Comparison of ENCODE assay signal across 8 cellular contexts in the genomic region with DNA sequence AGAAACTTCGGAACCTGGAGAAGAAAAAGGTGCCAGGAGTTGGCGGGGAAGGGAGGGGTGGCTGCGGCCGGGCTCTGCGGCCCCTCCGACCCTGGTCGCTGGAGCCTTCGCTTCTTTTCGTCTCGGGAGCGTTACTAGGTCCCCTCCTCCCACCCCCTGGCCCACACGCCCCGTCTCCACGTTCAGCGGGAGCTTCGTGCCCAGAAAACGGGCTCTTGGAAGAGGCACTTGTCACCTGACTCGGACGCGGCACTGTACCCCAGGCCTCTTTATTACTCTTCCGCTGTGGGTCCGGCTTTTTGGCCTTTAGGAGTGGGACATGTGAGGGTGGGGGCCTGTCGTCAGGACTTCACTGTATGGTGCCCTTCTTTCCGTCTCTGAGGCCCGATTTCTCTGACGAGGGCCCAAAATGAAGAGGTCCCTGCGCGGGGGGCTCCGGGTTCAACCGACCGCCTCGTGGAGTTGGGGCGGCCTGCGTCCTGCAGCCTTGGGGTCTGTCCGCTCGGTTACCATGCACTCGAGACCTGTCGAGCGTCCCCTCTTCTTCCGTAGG. TPM values are rescaled to one million over a fixed set of nuclear protein-coding genes. Genes with fewer than 3 reads are reported as not detected.
DNase-seq lines count a peak whose midpoint lies in the region; ATAC-seq and TF ChIP-seq lines count a peak whose summit lies in the region.

No MANE protein-coding gene starts in this region.

- peaks cover 45% of the 10 kb centered on the region for H4K20me1 ChIP-seq in osteoblast (ENCODE audit: insufficient read depth, low read length)

- H2AFZ ChIP-seq in osteoblast (ENCODE audit: low read length) = peak overlapping the region; percentile 51

- peaks cover 55% of the 10 kb centered on the region for H3K79me2 ChIP-seq in osteoblast (ENCODE audit: insufficient read depth, low read length)

- DNase-seq in ELR (ENCODE audit: low read depth) (peak; percentile 37), HK-2 (ENCODE audit: unreplicated experiment) (peak; percentile 18), fibroblast of pulmonary artery (ENCODE audit: low read depth) (no peak), osteoblast (ENCODE audit: insufficient read length, low spot score, missing footprints) (peak; percentile 77), aorta (peak; percentile 54 to 79), SHP77 treated with DMSO at 0.1 percent for 48 hours (lab: John Stamatoyannopoulos, UW) (no peak), NCI-H2107 treated with DMSO at 0.1 percent for 48 hours (lab: John Stamatoyannopoulos, UW; ENCODE audit: unreplicated experiment) (no peak)
- DNase-seq in activated CD8-positive, alpha-beta memory T cell treated with anti-CD3 and anti-CD28 coated beads, Interleukin-2, amount 50 U/mL, for 4 hours = peak; percentile 41

- intact Hi-C loops in aorta (cut with DNase I) = loop anchor here in 1 of 2 donors (5.0 kb wide), 1 partner anchor 55 kb away; no protein-coding TSS in a partner anchor

- TF ChIP-seq CTCF in fibroblast of pulmonary artery (IDR thresholded peaks at IDR 0.05; ENCODE audit: low read length, missing control alignments) (no peak), osteoblast (IDR thresholded peaks at IDR 0.05; ENCODE audit: extremely low read depth, low read depth, low read length) (no peak)

- H3K36me3 ChIP-seq in osteoblast (ENCODE audit: insufficient read depth, low read length) (peaks cover 11% of the 10 kb centered on the region), aorta (ENCODE audit: control insufficient read depth in 1 of 2, insufficient read depth in 2 of 2, low read length in 1 of 2) (peaks cover 0 to 2% of the 10 kb centered on the region in 2 donors)

- H3K4me3 ChIP-seq in fibroblast of pulmonary artery (replicated peaks; ENCODE audit: low read depth, low read length) = peak overlapping the region; percentile 97
- H3K4me3 ChIP-seq in osteoblast (ENCODE audit: insufficient read depth, low read length) = peak overlapping the region; percentile 91
- H3K4me3 ChIP-seq in aorta (ENCODE audit: low read length in 2 of 2) = peak overlapping the region; percentile 28 to 89

- H3K9me3 ChIP-seq in osteoblast (ENCODE audit: low read depth, low read length) (no peaks in the 10 kb centered on the region), aorta (ENCODE audit: control insufficient read depth, low read length) (no peaks in the 10 kb centered on the region)

- H3K27me3 ChIP-seq in osteoblast (ENCODE audit: insufficient read depth, low read length) (no peaks in the 10 kb centered on the region), aorta (ENCODE audit: control insufficient read depth in 1 of 2, insufficient read depth in 2 of 2, low read length in 1 of 2) (no peaks in the 10 kb centered on the region)

- ATAC-seq in aorta (ENCODE audit: low FRiP score) = peak; percentile 4

- H3K27ac ChIP-seq in osteoblast (ENCODE audit: low read depth, low read length) = peak overlapping the region; percentile 77
- H3K27ac ChIP-seq in aorta (ENCODE audit: low read depth in 1 of 2, low read length in 2 of 2) = peak overlapping the region in 1 of 2 donors; percentile 15

- 0 to 1% methylated on average over 40 of the region's 40 CpGs for WGBS in aorta, 2 donors

- H3K4me1 ChIP-seq in osteoblast (ENCODE audit: insufficient read depth, low read length) (peaks cover 20% of the 10 kb centered on the region), aorta (ENCODE audit: control insufficient read depth in 1 of 2, insufficient read depth in 2 of 2, low read length in 2 of 2) (peaks cover 0 to 5% of the 10 kb centered on the region in 2 donors)

- H3K4me2 ChIP-seq in osteoblast (ENCODE audit: insufficient read depth, low read length) = peak overlapping the region; percentile 81

RNA-seq across cellular contexts. Expression of a gene that starts 1.2 kb away (rescaled TPM):
- total RNA-seq in osteoblast (225 and 235 TPM in 2 replicates), aorta (100 to 1,000 TPM; 123 to 147 TPM)
- 10 to 100 TPM; 58.0 to 59.0 TPM for polyA plus RNA-seq in aorta

RNA-seq across cellular contexts. Expression of a gene that starts 52.7 kb away (rescaled TPM):
- total RNA-seq in osteoblast (19.4 and 20.6 TPM in 2 replicates), aorta (10 to 100 TPM; 33.6 to 42.4 TPM)
- 10 to 100 TPM in 1 of 2 donors, 1 to 10 TPM in 1; 8.9 to 25.1 TPM for polyA plus RNA-seq in aorta

Comparison
In these comparisons a context has a peak if more than half of its experiments do, and no peak if none do; other contexts are left out.
1. DNase-seq: peak in ELR (single experiment), HK-2 (single experiment), activated CD8-positive, alpha-beta memory T cell treated with anti-CD3 and anti-CD28 coated beads, Interleukin-2, amount 50 U/mL, for 4 hours (single experiment), osteoblast (single experiment) and aorta (2 of 2); none in fibroblast of pulmonary artery (single experiment), SHP77 treated with DMSO at 0.1 percent for 48 hours (single experiment) and NCI-H2107 treated with DMSO at 0.1 percent for 48 hours (single experiment).
2. Peak in every context shown above with its lines, with median percentiles within 50 percentile points of each other: H3K4me3 ChIP-seq.